Comparison of ENCODE assay signal across 19 cellular contexts in genomic region chr6:44171899-44172546, GRCh38. TPM values are rescaled to one million over a fixed set of nuclear protein-coding genes. Genes with fewer than 3 reads are reported as not detected.
A peak's percentile ranks its signal among the peaks of the same experiment; 100 is the strongest.
DNase-seq lines count a peak whose midpoint lies in the region; ATAC-seq, FAIRE-seq and TF ChIP-seq lines count a peak whose summit lies in the region.
"Had no signal": no experiment of that assay in that cellular context is flagged by ENCODE, and none has a peak within 500 bp of the region (broad histone marks: within the 10 kb centered on the region; RNA-seq: fewer than 3 reads in every experiment).

No MANE protein-coding gene starts in this region.

- H3K4me3 Mint-ChIP-seq in activated naive CD8-positive, alpha-beta T cell treated with anti-CD3 and anti-CD28 coated beads, Interleukin-2, amount 50 U/mL, for 24 hours = peak overlapping the region; percentile 51
- H3K4me3 Mint-ChIP-seq in activated naive CD8-positive, alpha-beta T cell treated with anti-CD3 and anti-CD28 coated beads for 36 hours = no peak overlapping the region
- peak overlapping the region in 1 of 2 donors; percentile 52 for H3K4me3 Mint-ChIP-seq in stimulated activated naive CD8-positive, alpha-beta T cell treated with anti-CD3 and anti-CD28 coated beads, Interleukin-15, amount 100 ng/mL, for 72 hours
- H3K4me3 Mint-ChIP-seq: memory B cell, nephron progenitor cell had no signal

- H3K27ac Mint-ChIP-seq in activated naive CD8-positive, alpha-beta T cell treated with anti-CD3 and anti-CD28 coated beads, Interleukin-2, amount 50 U/mL, for 24 hours = peak overlapping the region; percentile 37
- H3K27ac Mint-ChIP-seq in activated naive CD8-positive, alpha-beta T cell treated with anti-CD3 and anti-CD28 coated beads for 36 hours = no peak overlapping the region
- H3K27ac Mint-ChIP-seq in stimulated activated naive CD8-positive, alpha-beta T cell treated with anti-CD3 and anti-CD28 coated beads, Interleukin-15, amount 100 ng/mL, for 72 hours = peak overlapping the region in 1 of 2 donors; percentile 53
- H3K27ac Mint-ChIP-seq: memory B cell, nephron progenitor cell had no signal

- CTCF ChIA-PET in GM12878 (lab: Yijun Ruan, JAX) = interaction anchor here (0.8 to 8.6 kb wide), 30 partner anchors 9 to 876 kb away, joined by 3 to 117 read pairs (median 7); partner anchors contain the start of genes HSP90AB1, SLC29A1 and SLC35B2

- no TSS peak for BruUV-seq in GM12878 (replicated peaks; lab: Mats Ljungman, UMichigan)

- H3K36me3 Mint-ChIP-seq in activated naive CD8-positive, alpha-beta T cell treated with anti-CD3 and anti-CD28 coated beads, Interleukin-2, amount 50 U/mL, for 24 hours (ENCODE audit: low read depth) = no peaks in the 10 kb centered on the region
- H3K36me3 Mint-ChIP-seq in activated naive CD8-positive, alpha-beta T cell treated with anti-CD3 and anti-CD28 coated beads for 36 hours = no peaks in the 10 kb centered on the region
- H3K36me3 Mint-ChIP-seq: memory B cell had no signal

- RAD21 ChIA-PET in GM12878 (lab: Charles Lee; ENCODE audit: unreplicated experiment) = interaction anchor here (0.8 to 3.5 kb wide), 12 partner anchors 18 to 132 kb away, joined by 3 to 29 read pairs (median 5); partner anchors contain the start of genes NFKBIE and SLC29A1

- no peak overlapping the region for H3K4me2 ChIP-seq in GM12878 (ENCODE audit: control insufficient read depth, insufficient read depth)

- SMC1A ChIA-PET in GM12878 (lab: Charles Lee; ENCODE audit: uncharacterized antibody, unreplicated experiment) = interaction anchor here (1.0 to 2.2 kb wide), 17 partner anchors 9 to 166 kb away, joined by 3 to 26 read pairs (median 4); partner anchors contain the start of genes HSP90AB1 and SLC35B2

- H3K4me1 Mint-ChIP-seq in activated naive CD8-positive, alpha-beta T cell treated with anti-CD3 and anti-CD28 coated beads, Interleukin-2, amount 50 U/mL, for 24 hours = peaks cover 21% of the 10 kb centered on the region
- peaks cover 17% of the 10 kb centered on the region for H3K4me1 Mint-ChIP-seq in activated naive CD8-positive, alpha-beta T cell treated with anti-CD3 and anti-CD28 coated beads for 36 hours
- peaks cover 24% of the 10 kb centered on the region for H3K4me1 Mint-ChIP-seq in stimulated activated naive CD8-positive, alpha-beta T cell treated with anti-CD3 and anti-CD28 coated beads, Interleukin-15, amount 100 ng/mL, for 72 hours

- POLR2A ChIA-PET in GM12878 (lab: Charles Lee) = interaction anchor here (0.6 to 1.0 kb wide), 4 partner anchors 10 to 95 kb away, joined by 3 read pairs; no protein-coding TSS in a partner anchor

- peaks cover 5% of the 10 kb centered on the region for H3K27me3 Mint-ChIP-seq in activated naive CD8-positive, alpha-beta T cell treated with anti-CD3 and anti-CD28 coated beads, Interleukin-2, amount 50 U/mL, for 24 hours
- peaks cover 6% of the 10 kb centered on the region for H3K27me3 Mint-ChIP-seq in activated naive CD8-positive, alpha-beta T cell treated with anti-CD3 and anti-CD28 coated beads for 36 hours
- peaks cover 30% of the 10 kb centered on the region for H3K27me3 Mint-ChIP-seq in stimulated activated naive CD8-positive, alpha-beta T cell treated with anti-CD3 and anti-CD28 coated beads, Interleukin-15, amount 100 ng/mL, for 72 hours

- no peaks in the 10 kb centered on the region; a peak in 2 of 4 replicates for H3K27me3 ChIP-seq in GM12878 (replicated peaks in 1 of 2; ENCODE audit: control insufficient read depth in 2 of 2, insufficient read depth in 2 of 2, low read length in 1 of 2)
- H3K27me3 ChIP-seq: SJSA1, stomach, vagina had no signal

- 35% methylated on average over 12 of the region's 12 CpGs for WGBS in GM12878 (ENCODE audit: insufficient coverage, insufficient replicate concordance, low lambda C conversion rate, missing lambda C conversion rate)

- H3K9ac ChIP-seq in GM12878 (ENCODE audit: control insufficient read depth, insufficient read depth, low read length) = no peak overlapping the region

- no peak overlapping the region for H3K4me3 ChIP-seq in GM12878
- H3K4me3 ChIP-seq: SJSA1, stomach, vagina had no signal

- no peak overlapping the region for H3K27ac ChIP-seq in GM12878 (ENCODE audit: control insufficient read depth, insufficient read depth)
- H3K27ac ChIP-seq: SJSA1, stomach, vagina had no signal

- no peak for TF ChIP-seq CTCF in GM12878 (IDR thresholded peaks at IDR 0.05 in 2 of 3, conservative IDR thresholded peaks at IDR 0.05 in 1 of 3; ENCODE audit: control insufficient read depth in 2 of 3, extremely low read depth in 1 of 3, insufficient read depth in 1 of 3, low read depth in 3 of 3, low read length in 3 of 3)

- H3K79me2 ChIP-seq in GM12878 (ENCODE audit: control insufficient read depth, insufficient read depth, low read length) = no peaks in the 10 kb centered on the region

- H4K20me1 ChIP-seq in GM12878 (ENCODE audit: control insufficient read depth, insufficient read depth) = no peaks in the 10 kb centered on the region

- FAIRE-seq in GM12878 (lab: Jason Lieb, UNC) = no peak
- FAIRE-seq: islet of Langerhans had no signal

- TF ChIP-seq RAD21 in GM12878 (IDR thresholded peaks at IDR 0.05; ENCODE audit: insufficient read depth, low read depth, low read length) = no peak

- in situ Hi-C loops in GM12878 (cut with MboI) = loop anchor here (5.0 kb wide), 1 partner anchor 65 kb away; no protein-coding TSS in a partner anchor

- H3K36me3 ChIP-seq in GM12878 (ENCODE audit: control insufficient read depth in 2 of 2, insufficient read depth in 2 of 2, low read length in 1 of 2) = no peaks in the 10 kb centered on the region
- H3K36me3 ChIP-seq: SJSA1, stomach, vagina had no signal

- no peak overlapping the region for H2AFZ ChIP-seq in GM12878 (ENCODE audit: control insufficient read depth, low read depth, low read length)

- H3K9me3 Mint-ChIP-seq in activated naive CD8-positive, alpha-beta T cell treated with anti-CD3 and anti-CD28 coated beads, Interleukin-2, amount 50 U/mL, for 24 hours = no peaks in the 10 kb centered on the region
- no peaks in the 10 kb centered on the region for H3K9me3 Mint-ChIP-seq in activated naive CD8-positive, alpha-beta T cell treated with anti-CD3 and anti-CD28 coated beads for 36 hours
- no peaks in the 10 kb centered on the region for H3K9me3 Mint-ChIP-seq in stimulated activated naive CD8-positive, alpha-beta T cell treated with anti-CD3 and anti-CD28 coated beads, Interleukin-15, amount 100 ng/mL, for 72 hours
- H3K9me3 Mint-ChIP-seq: memory B cell, nephron progenitor cell had no signal

- peak; percentile 32 for DNase-seq in activated naive CD8-positive, alpha-beta T cell treated with anti-CD3 and anti-CD28 coated beads, Interleukin-2, amount 50 U/mL, for 24 hours
- no peak for DNase-seq in activated naive CD8-positive, alpha-beta T cell treated with anti-CD3 and anti-CD28 coated beads for 36 hours
- DNase-seq in GM12878 (ENCODE audit: low read depth, low spot score) (no peak), sciatic nerve (ENCODE audit: low spot score) (no peak)
- peak in 1 of 2 donors; percentile 62 for DNase-seq in stimulated activated naive CD8-positive, alpha-beta T cell treated with anti-CD3 and anti-CD28 coated beads, Interleukin-15, amount 100 ng/mL, for 72 hours

- no peak for TF ChIP-seq POLR2A in GM12878 (IDR thresholded peaks at IDR 0.05; ENCODE audit: low read depth, low read length)

- intact Hi-C loops in GM12878 (cut with micrococcal nuclease; ENCODE audit: unreplicated experiment) = loop anchor here (1.0 kb wide), 2 partner anchors 66 to 166 kb away; no protein-coding TSS in a partner anchor
- intact Hi-C loops in sciatic nerve (cut with DNase I) = no loop called here

- peaks cover 14% of the 10 kb centered on the region for H3K4me1 ChIP-seq in GM12878 (ENCODE audit: control insufficient read depth, insufficient read depth, low read length)
- H3K4me1 ChIP-seq: vagina had no signal

- H3K9me3 ChIP-seq in GM12878 (replicated peaks; ENCODE audit: control insufficient read depth, insufficient read depth, low read length) = peaks cover 2% of the 10 kb centered on the region; the same call in 1 of the 3 replicates
- H3K9me3 ChIP-seq: stomach, vagina had no signal

- peak; percentile 72 for ATAC-seq in activated naive CD8-positive, alpha-beta T cell treated with anti-CD3 and anti-CD28 coated beads, Interleukin-2, amount 50 U/mL, for 24 hours
- ATAC-seq in HG03108 (IDR thresholded peaks at IDR 0.05; ENCODE audit: unreplicated experiment) (peak; percentile 37), GM12878 (no peak; the same call in 2 of the 3 replicates), sciatic nerve (no peak), HG02571 (IDR thresholded peaks at IDR 0.05; ENCODE audit: unreplicated experiment) (no peak)
- ATAC-seq in stimulated activated naive CD8-positive, alpha-beta T cell treated with anti-CD3 and anti-CD28 coated beads, Interleukin-15, amount 100 ng/mL, for 72 hours = peak; percentile 66

- TF ChIP-seq EP300 in GM12878 (IDR thresholded peaks at IDR 0.05; ENCODE audit: borderline replicate concordance in 1 of 2, control insufficient read depth in 1 of 2, low read depth in 2 of 2, low read length in 2 of 2) = no peak

RNA-seq across cellular contexts. Expression of gene CAPN11, which starts 13.4 kb away (rescaled TPM):
- under 1 TPM; 0.12 to 0.25 TPM for total RNA-seq in activated naive CD8-positive, alpha-beta T cell treated with anti-CD3 and anti-CD28 coated beads for 36 hours
- total RNA-seq in GM12878 (2013; cell fraction: nucleolus; rRNA removed) = not detected in 2 replicates
- total RNA-seq in GM12878 (2014; rRNA removed) (0.11 and 0.34 TPM in 2 replicates), GM12878 (2014; rRNA removed; fragmentation: Illumina TruSeq; extraction: Trizol) (0.09 and 0.22 TPM in 2 replicates), GM12878 (2021) (0.29 and 0.44 TPM in 2 replicates), sciatic nerve (6.9 TPM)
- polyA plus RNA-seq in GM12878 (2011; ENCODE audit: low read depth) = 0.35 TPM
- polyA plus RNA-seq in GM12878 (2011; rRNA removed) (0.39 and 0.50 TPM in 2 replicates), GM12878 (2014; fragmentation: Illumina TruSeq; extraction: Trizol) (0.28 and 0.46 TPM in 2 replicates), GM12878 (2014; fragmentation: Nextera tagmentation; extraction: Ambion mirVana) (under 1 TPM; 0.05 to 0.06 TPM), GM12878 (2014; rRNA removed) (0.35 and 0.42 TPM in 2 replicates), GM12878 (2016; fragmentation: Nextera tagmentation; extraction: Ambion mirVana) (under 1 TPM; 0.15 to 0.37 TPM)
- 0.37 and 0.52 TPM in 2 replicates for polyA plus RNA-seq in GM12878 (2011; cell fraction: cytosol; rRNA removed)
- polyA plus RNA-seq in GM12878 (2011; cell fraction: nucleus; rRNA removed) = 2.4 and 4.4 TPM in 2 replicates
- 0.41 and 0.73 TPM in 2 replicates for polyA plus RNA-seq in GM12878 (2012)
- 0.22 and 0.41 TPM in 2 replicates for polyA minus RNA-seq in GM12878 (2011; rRNA and poly(A)+ RNA removed)
- polyA minus RNA-seq in GM12878 (2011; cell fraction: cytosol; rRNA and poly(A)+ RNA removed) = not detected in 2 replicates
- 0.36 and 1.1 TPM in 2 replicates for polyA minus RNA-seq in GM12878 (2011; cell fraction: nucleus; rRNA and poly(A)+ RNA removed)
- total RNA-seq: IMR-90, osteocyte, RPMI7951, SJSA1 had no signal
- polyA plus RNA-seq: IMR-90 had no signal

RNA-seq across cellular contexts. Expression of gene TMEM63B, which starts 44.7 kb away (rescaled TPM):
- total RNA-seq in activated naive CD8-positive, alpha-beta T cell treated with anti-CD3 and anti-CD28 coated beads for 36 hours = 10 to 100 TPM; 11.7 to 12.1 TPM
- total RNA-seq in GM12878 (2013; cell fraction: nucleolus; rRNA removed) = 27.1 and 27.5 TPM in 2 replicates
- total RNA-seq in GM12878 (2014; rRNA removed) (7.1 and 7.5 TPM in 2 replicates), GM12878 (2014; rRNA removed; fragmentation: Illumina TruSeq; extraction: Trizol) (4.0 and 4.1 TPM in 2 replicates), GM12878 (2021) (12.8 and 14.8 TPM in 2 replicates), sciatic nerve (38.0 TPM)
- polyA plus RNA-seq in GM12878 (2011; ENCODE audit: low read depth) = 5.4 TPM
- polyA plus RNA-seq in GM12878 (2011; rRNA removed) (9.2 and 15.0 TPM in 2 replicates), GM12878 (2014; fragmentation: Illumina TruSeq; extraction: Trizol) (7.4 and 9.5 TPM in 2 replicates), GM12878 (2014; fragmentation: Nextera tagmentation; extraction: Ambion mirVana) (under 1 TPM in 1 of 2 experiments, not detected in 1; 0.09 TPM), GM12878 (2014; rRNA removed) (9.5 and 10.2 TPM in 2 replicates), GM12878 (2016; fragmentation: Nextera tagmentation; extraction: Ambion mirVana) (1 to 10 TPM; 4.3 to 5.1 TPM)
- polyA plus RNA-seq in GM12878 (2011; cell fraction: cytosol; rRNA removed) = 21.7 and 22.5 TPM in 2 replicates
- 54.7 and 59.6 TPM in 2 replicates for polyA plus RNA-seq in GM12878 (2011; cell fraction: nucleus; rRNA removed)
- 8.2 and 11.7 TPM in 2 replicates for polyA plus RNA-seq in GM12878 (2012)
- 36.4 and 36.7 TPM in 2 replicates for polyA minus RNA-seq in GM12878 (2011; rRNA and poly(A)+ RNA removed)
- 9.3 and 13.2 TPM in 2 replicates for polyA minus RNA-seq in GM12878 (2011; cell fraction: cytosol; rRNA and poly(A)+ RNA removed)
- 8.3 and 15.1 TPM in 2 replicates for polyA minus RNA-seq in GM12878 (2011; cell fraction: nucleus; rRNA and poly(A)+ RNA removed)

RNA-seq across cellular contexts. Expression of gene MYMX, which starts 44.7 kb away (rescaled TPM):
- not detected for total RNA-seq in activated naive CD8-positive, alpha-beta T cell treated with anti-CD3 and anti-CD28 coated beads for 36 hours
- not detected in 2 replicates for total RNA-seq in GM12878 (2013; cell fraction: nucleolus; rRNA removed)
- total RNA-seq in GM12878 (2014; rRNA removed) (0.16 TPM in 1 of 2 replicates, not detected in the other), GM12878 (2014; rRNA removed; fragmentation: Illumina TruSeq; extraction: Trizol) (not detected in 2 replicates), GM12878 (2021) (not detected in 2 replicates), sciatic nerve (2.1 TPM)
- polyA plus RNA-seq in GM12878 (2011; ENCODE audit: low read depth) = not detected
- polyA plus RNA-seq in GM12878 (2011; rRNA removed) (not detected in 2 replicates), GM12878 (2014; fragmentation: Illumina TruSeq; extraction: Trizol) (not detected in 2 replicates), GM12878 (2014; fragmentation: Nextera tagmentation; extraction: Ambion mirVana) (not detected), GM12878 (2014; rRNA removed) (0.18 TPM in 1 of 2 replicates, not detected in the other), GM12878 (2016; fragmentation: Nextera tagmentation; extraction: Ambion mirVana) (not detected)
- polyA plus RNA-seq in GM12878 (2011; cell fraction: cytosol; rRNA removed) = 0.12 and 0.30 TPM in 2 replicates
- polyA plus RNA-seq in GM12878 (2011; cell fraction: nucleus; rRNA removed) = not detected in 2 replicates
- not detected in 2 replicates for polyA plus RNA-seq in GM12878 (2012)
- not detected in 2 replicates for polyA minus RNA-seq in GM12878 (2011; rRNA and poly(A)+ RNA removed)
- polyA minus RNA-seq in GM12878 (2011; cell fraction: cytosol; rRNA and poly(A)+ RNA removed) = not detected in 2 replicates
- not detected in 2 replicates for polyA minus RNA-seq in GM12878 (2011; cell fraction: nucleus; rRNA and poly(A)+ RNA removed)
- total RNA-seq: IMR-90, left lobe of liver, osteocyte, RPMI7951, stomach, vagina had no signal
- polyA plus RNA-seq: AG04450, BJ, IMR-90 had no signal

RNA-seq across cellular contexts. Expression of gene MRPL14, which starts 44.8 kb away (rescaled TPM):
- 10 to 100 TPM; 58.5 to 60.8 TPM for total RNA-seq in activated naive CD8-positive, alpha-beta T cell treated with anti-CD3 and anti-CD28 coated beads for 36 hours
- 26.2 and 26.4 TPM in 2 replicates for total RNA-seq in GM12878 (2013; cell fraction: nucleolus; rRNA removed)
- total RNA-seq in GM12878 (2014; rRNA removed) = 107 and 109 TPM in 2 replicates
- 74.9 and 80.5 TPM in 2 replicates for total RNA-seq in GM12878 (2014; rRNA removed; fragmentation: Illumina TruSeq; extraction: Trizol)
- total RNA-seq in GM12878 (2021) = 85.9 and 91.1 TPM in 2 replicates
- 45.9 TPM for polyA plus RNA-seq in GM12878 (2011; ENCODE audit: low read depth)
- 91.6 and 128 TPM in 2 replicates for polyA plus RNA-seq in GM12878 (2011; rRNA removed)
- polyA plus RNA-seq in GM12878 (2011; cell fraction: cytosol; rRNA removed) = 127 and 146 TPM in 2 replicates
- 48.1 and 49.3 TPM in 2 replicates for polyA plus RNA-seq in GM12878 (2011; cell fraction: nucleus; rRNA removed)
- polyA plus RNA-seq in GM12878 (2012) = 68.0 and 83.2 TPM in 2 replicates
- polyA plus RNA-seq in GM12878 (2014; fragmentation: Illumina TruSeq; extraction: Trizol) = 68.1 and 87.4 TPM in 2 replicates
- 100 to 1,000 TPM; 291 to 294 TPM for polyA plus RNA-seq in GM12878 (2014; fragmentation: Nextera tagmentation; extraction: Ambion mirVana)
- 117 and 145 TPM in 2 replicates for polyA plus RNA-seq in GM12878 (2014; rRNA removed)
- 100 to 1,000 TPM; 170 to 193 TPM for polyA plus RNA-seq in GM12878 (2016; fragmentation: Nextera tagmentation; extraction: Ambion mirVana)
- polyA minus RNA-seq in GM12878 (2011; rRNA and poly(A)+ RNA removed) = 21.9 and 36.1 TPM in 2 replicates
- polyA minus RNA-seq in GM12878 (2011; cell fraction: cytosol; rRNA and poly(A)+ RNA removed) = 16.8 and 17.4 TPM in 2 replicates
- polyA minus RNA-seq in GM12878 (2011; cell fraction: nucleus; rRNA and poly(A)+ RNA removed) = 7.9 and 9.6 TPM in 2 replicates
- total RNA-seq in sciatic nerve = 21.8 TPM

RNA-seq across cellular contexts. Expression of gene SLC29A1, which starts 51.4 kb away (rescaled TPM):
- 100 to 1,000 TPM in 1 of 2 experiments, 10 to 100 TPM in 1; 92.5 to 102 TPM for total RNA-seq in activated naive CD8-positive, alpha-beta T cell treated with anti-CD3 and anti-CD28 coated beads for 36 hours
- total RNA-seq in GM12878 (2013; cell fraction: nucleolus; rRNA removed) = 127 and 138 TPM in 2 replicates
- 54.7 and 63.9 TPM in 2 replicates for total RNA-seq in GM12878 (2014; rRNA removed)
- total RNA-seq in GM12878 (2014; rRNA removed; fragmentation: Illumina TruSeq; extraction: Trizol) = 33.2 and 34.6 TPM in 2 replicates
- 71.7 and 79.5 TPM in 2 replicates for total RNA-seq in GM12878 (2021)
- 29.0 TPM for polyA plus RNA-seq in GM12878 (2011; ENCODE audit: low read depth)
- 64.1 and 132 TPM in 2 replicates for polyA plus RNA-seq in GM12878 (2011; rRNA removed)
- 183 and 202 TPM in 2 replicates for polyA plus RNA-seq in GM12878 (2011; cell fraction: cytosol; rRNA removed)
- 406 and 468 TPM in 2 replicates for polyA plus RNA-seq in GM12878 (2011; cell fraction: nucleus; rRNA removed)
- 48.6 and 53.5 TPM in 2 replicates for polyA plus RNA-seq in GM12878 (2012)
- polyA plus RNA-seq in GM12878 (2014; fragmentation: Illumina TruSeq; extraction: Trizol) = 64.8 and 111 TPM in 2 replicates
- 10 to 100 TPM in 1 of 2 experiments, 1 to 10 TPM in 1; 10.0 to 15.7 TPM for polyA plus RNA-seq in GM12878 (2014; fragmentation: Nextera tagmentation; extraction: Ambion mirVana)
- 120 and 121 TPM in 2 replicates for polyA plus RNA-seq in GM12878 (2014; rRNA removed)
- polyA plus RNA-seq in GM12878 (2016; fragmentation: Nextera tagmentation; extraction: Ambion mirVana) = 100 to 1,000 TPM; 107 to 111 TPM
- 158 and 166 TPM in 2 replicates for polyA minus RNA-seq in GM12878 (2011; rRNA and poly(A)+ RNA removed)
- polyA minus RNA-seq in GM12878 (2011; cell fraction: cytosol; rRNA and poly(A)+ RNA removed) = 37.8 and 38.3 TPM in 2 replicates
- polyA minus RNA-seq in GM12878 (2011; cell fraction: nucleus; rRNA and poly(A)+ RNA removed) = 58.9 and 105 TPM in 2 replicates
- total RNA-seq in sciatic nerve = 71.7 TPM

Comparison
In these comparisons a context has a peak if more than half of its experiments do, and no peak if none do; other contexts are left out.
1. ATAC-seq: peak in activated naive CD8-positive, alpha-beta T cell treated with anti-CD3 and anti-CD28 coated beads, Interleukin-2, amount 50 U/mL, for 24 hours (single experiment), HG03108 (single experiment) and stimulated activated naive CD8-positive, alpha-beta T cell treated with anti-CD3 and anti-CD28 coated beads, Interleukin-15, amount 100 ng/mL, for 72 hours (single experiment); none in GM12878 (single experiment), sciatic nerve (single experiment) and HG02571 (single experiment).